ENCODE assay signal across 33 cellular contexts in the genomic region with DNA sequence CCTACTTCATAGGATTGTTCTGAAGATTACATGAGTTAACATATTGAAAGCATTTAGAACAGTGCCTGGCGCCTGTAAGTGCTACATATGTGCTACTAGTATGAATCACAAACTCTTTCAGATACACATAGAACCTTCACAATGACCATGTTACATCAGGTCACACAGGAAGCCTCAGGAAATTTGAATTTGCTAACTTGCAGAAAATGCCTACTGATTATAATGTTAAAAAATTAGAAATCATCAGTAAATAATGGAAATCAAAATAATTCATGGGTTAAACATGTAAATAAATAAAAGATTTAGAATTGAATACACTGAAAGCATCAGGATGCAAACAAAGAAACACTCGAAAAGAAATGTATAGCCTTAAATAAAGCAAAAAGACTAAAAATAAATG.
"Had no signal": no experiment of that assay in that cellular context is flagged by ENCODE, and none has a peak within 500 bp of the region (broad histone marks: within the 10 kb centered on the region; RNA-seq: fewer than 3 reads in every experiment).

No MANE protein-coding gene starts in this region.

- H3K36me3 ChIP-seq: adrenal gland, brain microvascular endothelial cell, breast epithelium had no signal

- H3K27me3 ChIP-seq: body of pancreas, brain microvascular endothelial cell, breast epithelium had no signal

- ATAC-seq: activated CD8-positive, alpha-beta T cell treated with anti-CD3 and anti-CD28 coated beads for 36 hours; activated naive CD4-positive, alpha-beta T cell treated with anti-CD3 and anti-CD28 coated beads, Interleukin-2, amount 50 U/mL, for 72 hours; activated T-cell treated with anti-CD3 and anti-CD28 coated beads, Interleukin-2, amount 50 U/mL, for 4 hours; activated T-cell treated with anti-CD3 and anti-CD28 coated beads, Interleukin-2, amount 50 U/mL, for 72 hours; activated T-helper 17 cell treated with anti-CD3 and anti-CD28 coated beads, Interleukin-2, amount 50 U/mL, for 72 hours; body of pancreas; T-cell; T-helper 17 cell had no signal

- FAIRE-seq: astrocyte, TTC549 had no signal

- H3K4me1 ChIP-seq: adrenal gland, breast epithelium had no signal

- H3K9me3 ChIP-seq: adrenal gland, body of pancreas, breast epithelium had no signal

- H3K4me3 ChIP-seq: adrenal gland, body of pancreas, breast epithelium had no signal

- DNase-seq: activated B cell treated with CpG ODN at 0.5 μM for 24 hours; activated CD4-positive, alpha-beta memory T cell treated with anti-CD3 and anti-CD28 coated beads for 36 hours; activated CD4-positive, alpha-beta T cell treated with anti-CD3 and anti-CD28 coated beads for 4 hours; activated CD4-positive, alpha-beta T cell treated with anti-CD3 and anti-CD28 coated beads, Interleukin-2, amount 10 ng/mL, durations not matched to agents 7 days and 5 days; activated CD4-positive, alpha-beta T cell treated with anti-CD3 and anti-CD28 coated beads, Interleukin-2, amount 50 U/mL, for 4 hours; activated CD4-positive, CD25-positive, alpha-beta regulatory T cell treated with anti-CD3 and anti-CD28 coated beads, Interleukin-2, amount 50 U/mL, for 72 hours; activated CD8-positive, alpha-beta memory T cell treated with anti-CD3 and anti-CD28 coated beads, Interleukin-2, amount 50 U/mL, for 4 hours; activated CD8-positive, alpha-beta T cell treated with anti-CD3 and anti-CD28 coated beads for 36 hours; activated effector memory CD4-positive, alpha-beta T cell treated with anti-CD3 and anti-CD28 coated beads, Interleukin-2, amount 50 U/mL, for 16 hours; activated gamma-delta T cell treated with Interleukin-2 at 50 U/mL for 16 hours; activated naive CD4-positive, alpha-beta T cell; activated naive CD4-positive, alpha-beta T cell treated with anti-CD3 and anti-CD28 coated beads for 36 hours; activated naive CD4-positive, alpha-beta T cell treated with anti-CD3 and anti-CD28 coated beads, Interleukin-2, amount 50 U/mL, for 16 hours; activated naive CD8-positive, alpha-beta T cell treated with anti-CD3 and anti-CD28 coated beads for 36 hours; activated T-cell treated with anti-CD3 and anti-CD28 coated beads for 4 hours; activated T-cell treated with anti-CD3 and anti-CD28 coated beads, Interleukin-2, amount 50 U/mL, for 1 hour; activated T-cell treated with anti-CD3 and anti-CD28 coated beads, Interleukin-2, amount 50 U/mL, for 4 hours; activated T-cell treated with anti-CD3 and anti-CD28 coated beads, Interleukin-2, amount 50 U/mL, for 72 hours; adrenal gland; amniotic stem cell; aorta; body of pancreas; brain microvascular endothelial cell; central memory CD4-positive, alpha-beta T cell; T-cell; T-helper 17 cell; T-helper 9 cell had no signal

- H3K27ac ChIP-seq: adrenal gland, body of pancreas, brain microvascular endothelial cell, breast epithelium, VCaP had no signal
